15 cellular contexts compared by ENCODE assay signal in the genomic region with DNA sequence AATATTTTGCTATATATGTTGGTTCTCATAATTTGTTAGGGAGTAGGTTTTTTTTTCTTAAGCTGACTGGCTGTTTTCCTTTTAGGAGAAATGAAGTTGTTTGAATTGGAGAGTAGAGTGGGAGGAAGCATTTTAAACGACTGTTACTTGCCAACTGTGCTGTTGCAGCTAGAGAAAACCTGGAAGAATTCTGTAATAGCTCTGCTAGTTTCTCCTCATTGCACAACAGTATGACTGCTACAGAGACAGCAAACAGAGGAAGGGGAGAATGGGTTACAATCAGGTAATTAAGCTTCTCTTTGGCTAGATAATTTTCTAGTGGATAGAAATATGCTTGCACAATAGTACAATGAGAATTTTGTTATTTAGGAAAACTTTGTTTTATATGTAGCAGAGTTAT.
DNase-seq lines count a peak whose midpoint lies in the region; ATAC-seq and TF ChIP-seq lines count a peak whose summit lies in the region.
"Had no signal": no experiment of that assay in that cellular context is flagged by ENCODE, and none has a peak within 500 bp of the region (broad histone marks: within the 10 kb centered on the region; RNA-seq: fewer than 3 reads in every experiment).

No MANE protein-coding gene starts in this region.

- H3K9ac ChIP-seq in adipocyte (ENCODE audit: low read length) = no peak overlapping the region
- H3K9ac ChIP-seq in skeletal muscle tissue (ENCODE audit: low read depth in 1 of 3, low read length in 3 of 3) = no peak overlapping the region

- H3K27me3 ChIP-seq in adipocyte (replicated peaks; ENCODE audit: control insufficient read depth, insufficient read depth, low read length) = no peaks in the 10 kb centered on the region
- H3K27me3 ChIP-seq in skeletal muscle tissue (ENCODE audit: control insufficient read depth in 3 of 3, insufficient read depth in 3 of 3, low read length in 3 of 3) = no peaks in the 10 kb centered on the region

- TF ChIP-seq CTCF in endothelial cell (IDR thresholded peaks at IDR 0.05; ENCODE audit: unreplicated experiment) = no peak

- peak overlapping the region; percentile 3 for H3K27ac ChIP-seq in skeletal muscle tissue (ENCODE audit: low read depth, low read length)
- H3K27ac ChIP-seq: 22Rv1 had no signal

- peaks cover 0 to 4% (median 0%) of the 10 kb centered on the region in 3 donors for H3K27me3 Mint-ChIP-seq in immature natural killer cell (ENCODE audit: low read depth in 3 of 3)
- H3K27me3 Mint-ChIP-seq in activated CD4-positive, alpha-beta memory T cell treated with anti-CD3 and anti-CD28 coated beads for 36 hours = peaks cover 3% of the 10 kb centered on the region
- H3K27me3 Mint-ChIP-seq in endothelial cell (ENCODE audit: unreplicated experiment) = no peaks in the 10 kb centered on the region

- H3K4me3 ChIP-seq in adipocyte (ENCODE audit: low read length) (no peak overlapping the region), skeletal muscle tissue (ENCODE audit: low read length in 3 of 3) (no peak overlapping the region)

- DNase-seq in DMS 273 (lab: John Stamatoyannopoulos, UW; ENCODE audit: unreplicated experiment) (peak; percentile 10), DMS 273 treated with DMSO at 0.1 percent for 48 hours (lab: John Stamatoyannopoulos, UW) (no peak), adipocyte (ENCODE audit: low read depth) (peak; percentile 71), left cardiac atrium (no peak), immature natural killer cell (no peak), endothelial cell (ENCODE audit: low spot score) (no peak)
- DNase-seq in activated CD4-positive, alpha-beta memory T cell treated with anti-CD3 and anti-CD28 coated beads for 36 hours = no peak
- DNase-seq: activated CD8-positive, alpha-beta memory T cell treated with anti-CD3 and anti-CD28 coated beads, Interleukin-2, amount 50 U/mL, for 48 hours; Caco-2; dermis blood vessel endothelial cell; NCI-H82 had no signal

- H3K36me3 ChIP-seq in adipocyte (ENCODE audit: control insufficient read depth, insufficient read depth, low read length, severe bottlenecking) (no peaks in the 10 kb centered on the region), skeletal muscle tissue (ENCODE audit: control insufficient read depth in 3 of 3, insufficient read depth in 3 of 3, low read length in 3 of 3) (no peaks in the 10 kb centered on the region)

- H3K4me1 Mint-ChIP-seq in immature natural killer cell (no peaks in the 10 kb centered on the region), endothelial cell (ENCODE audit: unreplicated experiment) (peaks cover 2% of the 10 kb centered on the region)
- no peaks in the 10 kb centered on the region for H3K4me1 Mint-ChIP-seq in activated CD4-positive, alpha-beta memory T cell treated with anti-CD3 and anti-CD28 coated beads for 36 hours (ENCODE audit: low read depth)

- H3K9me3 ChIP-seq in adipocyte (ENCODE audit: control insufficient read depth, low read length) (no peaks in the 10 kb centered on the region), skeletal muscle tissue (ENCODE audit: control insufficient read depth in 3 of 3, low read length in 3 of 3) (no peaks in the 10 kb centered on the region)
- H3K9me3 ChIP-seq: Caco-2 had no signal

- no peaks in the 10 kb centered on the region for H3K36me3 Mint-ChIP-seq in immature natural killer cell
- no peaks in the 10 kb centered on the region for H3K36me3 Mint-ChIP-seq in activated CD4-positive, alpha-beta memory T cell treated with anti-CD3 and anti-CD28 coated beads for 36 hours
- H3K36me3 Mint-ChIP-seq in endothelial cell (ENCODE audit: low read depth, unreplicated experiment) = no peaks in the 10 kb centered on the region
- H3K36me3 Mint-ChIP-seq: natural killer cell treated with Interleukin-12 subunit alpha and Interleukin-12 subunit beta and Interleukin-15 and Interleukin-18, amount 100 ng/mL, for 72 hours; WTC11 had no signal

- CTCF ChIA-PET in activated CD4-positive, alpha-beta memory T cell treated with anti-CD3 and anti-CD28 coated beads for 36 hours (lab: Charles Lee) = interaction anchor here (0.6 to 1.2 kb wide), 2 partner anchors 10 to 239 kb away, joined by 3 to 4 read pairs; no protein-coding TSS in a partner anchor

- H3K9me3 Mint-ChIP-seq in immature natural killer cell = peaks cover 0 to 4% (median 0%) of the 10 kb centered on the region in 6 donors
- H3K9me3 Mint-ChIP-seq in activated CD4-positive, alpha-beta memory T cell treated with anti-CD3 and anti-CD28 coated beads for 36 hours = no peaks in the 10 kb centered on the region
- no peaks in the 10 kb centered on the region for H3K9me3 Mint-ChIP-seq in endothelial cell (ENCODE audit: unreplicated experiment)
- H3K9me3 Mint-ChIP-seq: natural killer cell treated with Interleukin-12 subunit alpha and Interleukin-12 subunit beta and Interleukin-15 and Interleukin-18, amount 100 ng/mL, for 72 hours; WTC11 had no signal

- POLR2A ChIA-PET in activated CD4-positive, alpha-beta memory T cell treated with anti-CD3 and anti-CD28 coated beads for 36 hours (lab: Charles Lee) = no interaction called here

- no peak overlapping the region for H3K27ac Mint-ChIP-seq in immature natural killer cell
- no peak overlapping the region for H3K27ac Mint-ChIP-seq in activated CD4-positive, alpha-beta memory T cell treated with anti-CD3 and anti-CD28 coated beads for 36 hours
- H3K27ac Mint-ChIP-seq in endothelial cell (ENCODE audit: unreplicated experiment) = no peak overlapping the region
- H3K27ac Mint-ChIP-seq: natural killer cell treated with Interleukin-12 subunit alpha and Interleukin-12 subunit beta and Interleukin-15 and Interleukin-18, amount 100 ng/mL, for 72 hours; WTC11 had no signal

- no peak overlapping the region for H3K4me3 Mint-ChIP-seq in immature natural killer cell
- H3K4me3 Mint-ChIP-seq in activated CD4-positive, alpha-beta memory T cell treated with anti-CD3 and anti-CD28 coated beads for 36 hours = no peak overlapping the region
- H3K4me3 Mint-ChIP-seq in endothelial cell (ENCODE audit: unreplicated experiment) = no peak overlapping the region
- H3K4me3 Mint-ChIP-seq: natural killer cell treated with Interleukin-12 subunit alpha and Interleukin-12 subunit beta and Interleukin-15 and Interleukin-18, amount 100 ng/mL, for 72 hours; WTC11 had no signal

- ATAC-seq in left cardiac atrium = peak; percentile 78 to 96
- ATAC-seq: natural killer cell treated with Interleukin-12 subunit alpha and Interleukin-12 subunit beta and Interleukin-15 and Interleukin-18, amount 100 ng/mL, for 72 hours; WTC11 had no signal

- peaks cover 17% of the 10 kb centered on the region for H3K4me1 ChIP-seq in adipocyte (ENCODE audit: control insufficient read depth, insufficient read depth, low read length)
- no peaks in the 10 kb centered on the region for H3K4me1 ChIP-seq in skeletal muscle tissue (ENCODE audit: control insufficient read depth in 3 of 3, insufficient read depth in 3 of 3, low read length in 3 of 3)
- H3K4me1 ChIP-seq: Caco-2 had no signal

- intact Hi-C loops in left cardiac atrium (cut with DNase I) = loop anchor here in 1 of 2 donors (10.0 kb wide), 1 partner anchor 799 kb away; no protein-coding TSS in a partner anchor
- intact Hi-C loops in activated CD4-positive, alpha-beta memory T cell treated with anti-CD3 and anti-CD28 coated beads for 36 hours (cut with micrococcal nuclease) = no loop called here

Comparison
In these comparisons a context has a peak if more than half of its experiments do, and no peak if none do; other contexts are left out.
1. DNase-seq: peak in DMS 273 (single experiment) and adipocyte (single experiment); none in DMS 273 treated with DMSO at 0.1 percent for 48 hours (single experiment), left cardiac atrium (single experiment), immature natural killer cell (0 of 3), activated CD4-positive, alpha-beta memory T cell treated with anti-CD3 and anti-CD28 coated beads for 36 hours (single experiment) and endothelial cell (single experiment).